ENCODE assay signal across 13 cellular contexts in the genomic region with DNA sequence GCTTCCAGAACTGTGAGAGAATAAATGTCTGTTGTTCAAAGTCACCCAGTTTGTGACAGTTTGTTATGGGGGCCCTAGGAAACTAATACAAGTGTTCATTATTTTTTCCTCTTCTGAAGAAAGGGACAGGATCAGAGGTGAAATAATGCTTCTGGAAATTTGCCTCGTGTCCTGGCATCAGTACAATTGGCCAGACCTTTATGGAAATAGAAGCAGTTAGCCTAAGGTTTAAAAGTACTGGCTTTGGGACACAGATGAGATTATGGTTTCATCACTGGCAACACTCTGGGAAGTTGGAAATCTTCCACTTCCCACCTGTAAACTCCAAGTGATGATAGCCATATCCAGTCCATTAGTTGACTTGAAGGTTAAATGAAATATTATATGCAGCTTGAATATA.
DNase-seq lines count a peak whose midpoint lies in the region; ATAC-seq and TF ChIP-seq lines count a peak whose summit lies in the region.
"Had no signal": no experiment of that assay in that cellular context is flagged by ENCODE, and none has a peak within 500 bp of the region (broad histone marks: within the 10 kb centered on the region; RNA-seq: fewer than 3 reads in every experiment).

No MANE protein-coding gene starts in this region.

- H3K27me3 ChIP-seq in esophagus muscularis mucosa (no peaks in the 10 kb centered on the region), rectal smooth muscle tissue (ENCODE audit: control insufficient read depth, insufficient read depth, low read length) (no peaks in the 10 kb centered on the region)
- H3K27me3 ChIP-seq: BLaER1 had no signal

- no peak for TF ChIP-seq POLR2A in esophagus muscularis mucosa (IDR thresholded peaks at IDR 0.05; ENCODE audit: low read depth)

- DNase-seq in LNCaP clone FGC (ENCODE audit: low read depth): peak; percentile 88
- no peak for DNase-seq in esophagus muscularis mucosa (ENCODE audit: extremely low spot score)
- no peak for DNase-seq in D341Med (ENCODE audit: low spot score)
- DNase-seq: CD8-positive, alpha-beta T cell; GDM1; H9 had no signal

- H3K9me3 ChIP-seq in esophagus muscularis mucosa: no peaks in the 10 kb centered on the region
- H3K9me3 ChIP-seq: A549, BLaER1 had no signal

- no peak overlapping the region for H3K9ac ChIP-seq in rectal smooth muscle tissue (ENCODE audit: low read length)
- H3K9ac ChIP-seq: BLaER1 had no signal

- intact Hi-C loops in esophagus muscularis mucosa (cut with DNase I): no loop called here

- H3K4me1 ChIP-seq in esophagus muscularis mucosa: peaks cover 8 to 98% (median 88%) of the 10 kb centered on the region in 4 donors
- peaks cover 12% of the 10 kb centered on the region for H3K4me1 ChIP-seq in rectal smooth muscle tissue (ENCODE audit: control insufficient read depth, insufficient read depth, low read length)
- H3K4me1 ChIP-seq: BLaER1 had no signal

- no peaks in the 10 kb centered on the region for H3K36me3 ChIP-seq in esophagus muscularis mucosa
- H3K36me3 ChIP-seq in rectal smooth muscle tissue (ENCODE audit: control insufficient read depth, insufficient read depth, low read length): no peaks in the 10 kb centered on the region

- H3K27ac ChIP-seq in C4-2B (peak overlapping the region; percentile 76), esophagus muscularis mucosa (replicated peaks in 1 of 4) (peak overlapping the region; percentile 25 to 77 (median 75)), rectal smooth muscle tissue (ENCODE audit: low read depth, low read length) (peak overlapping the region; percentile 7)
- H3K27ac ChIP-seq: 22Rv1, A549, BLaER1 had no signal

- ATAC-seq in HG03039 (IDR thresholded peaks at IDR 0.05; ENCODE audit: unreplicated experiment) (no peak), HG02759 (IDR thresholded peaks at IDR 0.05; ENCODE audit: unreplicated experiment) (no peak)
- ATAC-seq: A549; CD8-positive, alpha-beta T cell had no signal

- no peak for TF ChIP-seq EP300 in esophagus muscularis mucosa (IDR thresholded peaks at IDR 0.05)

- H3K4me3 ChIP-seq in LNCaP clone FGC (ENCODE audit: low read depth, low read length) (no peak overlapping the region), esophagus muscularis mucosa (no peak overlapping the region), rectal smooth muscle tissue (ENCODE audit: low read length) (no peak overlapping the region)
- H3K4me3 ChIP-seq: A549, BLaER1 had no signal

- WGBS in esophagus muscularis mucosa: 21% methylated on average over 1 of the region's 1 CpG

- TF ChIP-seq CTCF in C4-2B (conservative IDR thresholded peaks at IDR 0.05) (no peak), LNCaP clone FGC (IDR thresholded peaks at IDR 0.05; ENCODE audit: control insufficient read depth, extremely low read depth, insufficient read depth) (no peak), esophagus muscularis mucosa (IDR thresholded peaks at IDR 0.05) (no peak)

Comparison
In these comparisons a context has a peak if more than half of its experiments do, and no peak if none do; other contexts are left out.
1. H3K27ac ChIP-seq: peak in every context shown above with its lines; median percentile 76 in C4-2B; 75 in esophagus muscularis mucosa; 7 in rectal smooth muscle tissue.